16 cellular contexts compared by ENCODE assay signal in genomic region chr2:214896287-214896686, GRCh38.
"Had no signal": no experiment of that assay in that cellular context is flagged by ENCODE, and none has a peak within 500 bp of the region (broad histone marks: within the 10 kb centered on the region; RNA-seq: fewer than 3 reads in every experiment).

No MANE protein-coding gene starts in this region.

- DNase-seq: cerebellar nuclear complex; heart left ventricle; hypothalamus; mucosa of descending colon; naive thymus-derived CD8-positive, alpha-beta T cell; posterior cingulate gyrus; sigmoid colon; stimulated activated CD4-positive, alpha-beta T cell treated with anti-CD3 and anti-CD28 coated beads, Interleukin-2, amount 100 ng/mL, for 24 hours; stimulated activated naive CD4-positive, alpha-beta T cell; stomach; substantia nigra; trophoblast cell had no signal

- H3K27ac ChIP-seq: heart left ventricle, neutrophil, right atrium auricular region, sigmoid colon, stomach had no signal

- H3K36me3 ChIP-seq: heart left ventricle, neutrophil, right atrium auricular region, sigmoid colon, stomach had no signal

- H3K9me3 ChIP-seq: mucosa of descending colon, neutrophil, right atrium auricular region, sigmoid colon, stomach had no signal

- H3K4me1 ChIP-seq: right atrium auricular region, sigmoid colon, stomach had no signal

- ATAC-seq: left lobe of liver; mucosa of descending colon; naive thymus-derived CD8-positive, alpha-beta T cell had no signal

- H3K4me3 ChIP-seq: heart left ventricle, mucosa of descending colon, right atrium auricular region, sigmoid colon, skin epidermis, stomach had no signal

- H3K27me3 ChIP-seq: heart left ventricle, neutrophil, right atrium auricular region, sigmoid colon, stomach had no signal
